29 cellular contexts compared by ENCODE assay signal in the genomic region with DNA sequence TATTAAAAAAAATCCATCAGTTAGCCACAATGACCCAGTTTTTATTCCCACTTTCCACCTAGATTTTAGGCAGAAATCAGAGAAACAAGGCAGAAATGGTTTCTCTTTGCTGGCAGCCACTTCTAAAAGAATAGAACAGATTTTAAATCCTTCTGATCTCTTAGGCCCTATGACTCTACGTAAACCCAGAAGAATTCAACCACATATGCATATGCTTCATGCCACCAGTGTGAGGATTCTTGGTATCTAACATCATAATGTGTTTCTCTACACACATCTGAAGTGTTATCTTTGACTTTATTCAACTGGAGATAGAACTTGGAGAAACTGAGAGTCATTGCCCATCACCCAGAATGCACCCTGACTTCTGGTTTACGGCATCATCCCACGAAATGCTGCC.
A peak's percentile ranks its signal among the peaks of the same experiment; 100 is the strongest.
DNase-seq lines count a peak whose midpoint lies in the region; ATAC-seq, FAIRE-seq and TF ChIP-seq lines count a peak whose summit lies in the region.
"Had no signal": no experiment of that assay in that cellular context is flagged by ENCODE, and none has a peak within 500 bp of the region (broad histone marks: within the 10 kb centered on the region; RNA-seq: fewer than 3 reads in every experiment).

No MANE protein-coding gene starts in this region.

- H4K20me1 ChIP-seq in fibroblast of lung (ENCODE audit: control insufficient read depth, extremely low read depth, insufficient read depth, low read length), result no peaks in the 10 kb centered on the region

- TF ChIP-seq EP300 in gastroesophageal sphincter (IDR thresholded peaks at IDR 0.05), result no peak

- H3K79me2 ChIP-seq in fibroblast of lung (ENCODE audit: control insufficient read depth, insufficient read depth, low read length), result no peaks in the 10 kb centered on the region

- H3K36me3 ChIP-seq in adipocyte (ENCODE audit: control insufficient read depth, insufficient read depth, low read length, severe bottlenecking), result no peaks in the 10 kb centered on the region
- no peaks in the 10 kb centered on the region for H3K36me3 ChIP-seq in fibroblast of lung (ENCODE audit: control insufficient read depth, insufficient read depth, low read length)
- H3K36me3 ChIP-seq in psoas muscle (ENCODE audit: insufficient read depth in 1 of 2, low read depth in 1 of 2), result no peaks in the 10 kb centered on the region
- no peaks in the 10 kb centered on the region for H3K36me3 ChIP-seq in gastroesophageal sphincter
- H3K36me3 ChIP-seq: BE2C, brain microvascular endothelial cell, thoracic aorta had no signal

- no peak overlapping the region for H3K4me2 ChIP-seq in fibroblast of lung (ENCODE audit: extremely low read depth, insufficient read depth, low read length)

- FAIRE-seq in H54 (lab: Jason Lieb, UNC), result no peak
- FAIRE-seq: A204.1, GM18507, RCC 7860, urothelium cell line had no signal

- H3K4me1 ChIP-seq in adipocyte (ENCODE audit: control insufficient read depth, insufficient read depth, low read length), result peaks cover 23% of the 10 kb centered on the region
- peaks cover 13% of the 10 kb centered on the region for H3K4me1 ChIP-seq in fibroblast of lung (ENCODE audit: control insufficient read depth, extremely low read depth, insufficient read depth, low read length)
- peaks cover 17% of the 10 kb centered on the region for H3K4me1 ChIP-seq in psoas muscle
- H3K4me1 ChIP-seq in gastroesophageal sphincter, result no peaks in the 10 kb centered on the region
- H3K4me1 ChIP-seq: BE2C had no signal

- TF ChIP-seq CTCF in fibroblast of lung (conservative IDR thresholded peaks at IDR 0.05 in 1 of 2, IDR thresholded peaks at IDR 0.05 in 1 of 2; ENCODE audit: low read depth in 1 of 2, low read length in 2 of 2), result no peak
- TF ChIP-seq CTCF in psoas muscle (IDR thresholded peaks at IDR 0.05), result no peak
- TF ChIP-seq CTCF in gastroesophageal sphincter (IDR thresholded peaks at IDR 0.05), result no peak

- intact Hi-C loops in psoas muscle (cut with DNase I), result no loop called here

- no peaks in the 10 kb centered on the region for H3K27me3 ChIP-seq in adipocyte (replicated peaks; ENCODE audit: control insufficient read depth, insufficient read depth, low read length)
- no peaks in the 10 kb centered on the region for H3K27me3 ChIP-seq in fibroblast of lung (ENCODE audit: control insufficient read depth, insufficient read depth, low read length)
- no peaks in the 10 kb centered on the region for H3K27me3 ChIP-seq in psoas muscle (ENCODE audit: insufficient read depth in 3 of 3, low read length in 2 of 3)
- H3K27me3 ChIP-seq in gastroesophageal sphincter, result no peaks in the 10 kb centered on the region
- H3K27me3 ChIP-seq: BE2C, brain microvascular endothelial cell had no signal

- peak; percentile 23 for DNase-seq in EH (ENCODE audit: low read depth)
- DNase-seq in adipocyte (ENCODE audit: low read depth), result no peak
- DNase-seq in fibroblast of lung (ENCODE audit: low read depth in 2 of 2), result peak in 1 of 2 donors; percentile 50
- DNase-seq in psoas muscle, result no peak
- DNase-seq in H54 (ENCODE audit: insufficient read length, low spot score), result no peak
- DNase-seq: activated CD4-positive, alpha-beta memory T cell treated with anti-CD3 and anti-CD28 coated beads for 36 hours; activated CD4-positive, CD25-positive, alpha-beta regulatory T cell treated with anti-CD3 and anti-CD28 coated beads, Interleukin-2, amount 50 U/mL, for 72 hours; activated CD8-positive, alpha-beta memory T cell treated with anti-CD3 and anti-CD28 coated beads, Interleukin-2, amount 50 U/mL, for 4 hours; activated naive CD4-positive, alpha-beta T cell treated with Interleukin-2 at 50 U/mL for 16 hours; BE2C; brain microvascular endothelial cell; CD8-positive, alpha-beta T cell; EL; Kasumi-1; naive thymus-derived CD8-positive, alpha-beta T cell; NCI-H1417 treated with DMSO at 0.1 percent for 48 hours; NCI-H2081; occipital lobe; SIG-M5; stimulated activated naive CD4-positive, alpha-beta T cell had no signal

- WGBS in psoas muscle, 3 donors, result 97 to 98% (median 98%) methylated on average over 3 of the region's 3 CpGs
- 93 to 95% methylated on average over 3 of the region's 3 CpGs for WGBS in gastroesophageal sphincter (ENCODE audit: low coverage in 1 of 2), 2 donors

- H3K27ac ChIP-seq in fibroblast of lung (ENCODE audit: insufficient read depth, low read length) (peak overlapping the region; percentile 86), psoas muscle (peak overlapping the region; percentile 75), gastroesophageal sphincter (peak overlapping the region in 2 of 4 donors; percentile 21 to 52)

- no peak for TF ChIP-seq POLR2A in H54 (IDR thresholded peaks at IDR 0.05; ENCODE audit: low read depth, low read length)
- TF ChIP-seq POLR2A in gastroesophageal sphincter (IDR thresholded peaks at IDR 0.05), result no peak

- no peak overlapping the region for H2AFZ ChIP-seq in fibroblast of lung (ENCODE audit: low read length)

- ATAC-seq in psoas muscle, result no peak
- ATAC-seq in gastroesophageal sphincter, result no peak
- ATAC-seq in GM18868 (IDR thresholded peaks at IDR 0.05; ENCODE audit: unreplicated experiment), result no peak
- no peak for ATAC-seq in GM21367 (IDR thresholded peaks at IDR 0.05; ENCODE audit: unreplicated experiment)
- ATAC-seq: CD8-positive, alpha-beta T cell; naive thymus-derived CD8-positive, alpha-beta T cell had no signal

- H3K4me3 ChIP-seq in adipocyte (ENCODE audit: low read length) (no peak overlapping the region), fibroblast of lung (replicated peaks in 1 of 4; ENCODE audit: control extremely low read depth in 1 of 4, insufficient read depth in 1 of 4, low read depth in 3 of 4, low read length in 4 of 4) (no peak overlapping the region), psoas muscle (no peak overlapping the region), gastroesophageal sphincter (no peak overlapping the region)
- H3K4me3 ChIP-seq: skin epidermis, thoracic aorta had no signal

- H3K9ac ChIP-seq in adipocyte (ENCODE audit: low read length) (peak overlapping the region; percentile 69), fibroblast of lung (ENCODE audit: insufficient read depth, low read length) (no peak overlapping the region)

- H3K9me3 ChIP-seq in adipocyte (ENCODE audit: control insufficient read depth, low read length), result no peaks in the 10 kb centered on the region
- no peaks in the 10 kb centered on the region for H3K9me3 ChIP-seq in fibroblast of lung (ENCODE audit: control insufficient read depth, insufficient read depth, low read depth, low read length)
- no peaks in the 10 kb centered on the region for H3K9me3 ChIP-seq in psoas muscle
- H3K9me3 ChIP-seq in gastroesophageal sphincter, result no peaks in the 10 kb centered on the region
- H3K9me3 ChIP-seq: BE2C, thoracic aorta had no signal
